ENCODE assay signal across 13 cellular contexts in the genomic region with DNA sequence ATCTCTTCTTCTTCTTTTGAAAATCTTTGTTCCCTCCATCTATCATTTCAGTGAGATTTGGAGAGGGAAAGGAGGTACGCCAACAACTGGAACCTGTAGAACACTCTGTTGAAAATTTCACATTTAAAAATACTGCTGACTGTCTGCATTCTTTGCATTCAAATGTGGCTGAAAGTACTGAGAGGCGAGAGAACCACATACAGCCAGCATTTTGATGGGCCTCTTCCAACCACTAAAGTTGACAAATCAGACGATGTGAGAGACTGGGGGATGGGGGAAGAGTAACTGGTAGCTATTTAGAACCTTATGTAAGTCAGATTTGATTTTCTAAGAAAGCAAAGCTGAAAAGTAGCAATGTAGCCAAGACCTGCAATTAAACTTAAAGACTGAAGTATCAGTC.
A peak's percentile ranks its signal among the peaks of the same experiment; 100 is the strongest.
DNase-seq lines count a peak whose midpoint lies in the region; ATAC-seq and TF ChIP-seq lines count a peak whose summit lies in the region.
"Had no signal": no experiment of that assay in that cellular context is flagged by ENCODE, and none has a peak within 500 bp of the region (broad histone marks: within the 10 kb centered on the region; RNA-seq: fewer than 3 reads in every experiment).

No MANE protein-coding gene starts in this region.

- H3K4me3 Mint-ChIP-seq in naive thymus-derived CD4-positive, alpha-beta T cell: peak overlapping the region; percentile 39 to 84 (median 72)

- no peaks in the 10 kb centered on the region for H3K27me3 Mint-ChIP-seq in naive thymus-derived CD4-positive, alpha-beta T cell

- intact Hi-C loops in naive thymus-derived CD4-positive, alpha-beta T cell (cut with micrococcal nuclease): loop anchor here in 1 of 2 donors (1.0 kb wide), 2 partner anchors 9 to 18 kb away; no protein-coding TSS in a partner anchor

- peaks cover 0 to 37% (median 8%) of the 10 kb centered on the region in 3 experiments for H3K36me3 ChIP-seq in naive thymus-derived CD4-positive, alpha-beta T cell (ENCODE audit: control insufficient read depth in 2 of 3, insufficient read depth in 3 of 3, low read length in 3 of 3)
- H3K36me3 ChIP-seq: MG63 had no signal

- peak overlapping the region; percentile 49 for H3K27ac ChIP-seq in naive thymus-derived CD4-positive, alpha-beta T cell (ENCODE audit: low read depth, low read length)
- H3K27ac ChIP-seq: WERI-Rb-1 had no signal

- H3K4me1 Mint-ChIP-seq in naive thymus-derived CD4-positive, alpha-beta T cell: peaks cover 34 to 94% (median 81%) of the 10 kb centered on the region in 7 donors

- H3K9me3 ChIP-seq in naive thymus-derived CD4-positive, alpha-beta T cell (ENCODE audit: control insufficient read depth in 2 of 3, low read length in 3 of 3): no peaks in the 10 kb centered on the region
- H3K9me3 ChIP-seq: MG63 had no signal

- TF ChIP-seq CTCF in astrocyte of the spinal cord (IDR thresholded peaks at IDR 0.05; ENCODE audit: low read depth, low read length): no peak

- peak; percentile 33 for DNase-seq in stimulated activated CD4-positive, alpha-beta T cell treated with anti-CD3 and anti-CD28 coated beads, Interleukin-1b, Interleukin-23, amount 100 ng/mL, for 48 hours
- DNase-seq in stimulated activated CD4-positive, alpha-beta T cell treated with anti-CD3 and anti-CD28 coated beads, Interleukin-12 subunit alpha, Interleukin-12 subunit beta, amount 100 ng/mL, for 4 hours: no peak
- DNase-seq in astrocyte of the spinal cord (ENCODE audit: low read depth, low spot score) (peak; percentile 81), NCI-H226 (no peak), NCI-H748 (lab: John Stamatoyannopoulos, UW; ENCODE audit: unreplicated experiment) (no peak), GDM1 (lab: John Stamatoyannopoulos, UW) (no peak), SKM-1 treated with dmso at 0.1 percent for 144 hours (lab: John Stamatoyannopoulos, UW; ENCODE audit: unreplicated experiment) (no peak)
- DNase-seq in naive thymus-derived CD4-positive, alpha-beta T cell: peak in 7 of 9 donors; percentile 32 to 69 (median 47)
- DNase-seq: Calu3, kidney, MG63, WERI-Rb-1 had no signal

- peak overlapping the region; percentile 82 to 97 (median 93) for H3K27ac Mint-ChIP-seq in naive thymus-derived CD4-positive, alpha-beta T cell

- H3K36me3 Mint-ChIP-seq in naive thymus-derived CD4-positive, alpha-beta T cell: peaks cover 33 to 80% (median 70%) of the 10 kb centered on the region in 5 donors

- ATAC-seq in naive thymus-derived CD4-positive, alpha-beta T cell: peak; percentile 70

- CTCF ChIA-PET in naive thymus-derived CD4-positive, alpha-beta T cell (lab: Charles Lee): interaction anchor here (0.5 to 19.5 kb wide), 3 partner anchors 10 to 96 kb away, joined by 3 to 272 read pairs (median 4); no protein-coding TSS in a partner anchor

- no peak overlapping the region for H3K4me3 ChIP-seq in astrocyte of the spinal cord (ENCODE audit: low read depth, low read length)
- H3K4me3 ChIP-seq in naive thymus-derived CD4-positive, alpha-beta T cell (ENCODE audit: low read length): no peak overlapping the region
- H3K4me3 ChIP-seq: MG63, skin epidermis had no signal

- no peaks in the 10 kb centered on the region for H3K27me3 ChIP-seq in naive thymus-derived CD4-positive, alpha-beta T cell (ENCODE audit: control insufficient read depth in 2 of 2, insufficient read depth in 2 of 2, low read length in 2 of 2)
- H3K27me3 ChIP-seq: MG63 had no signal

- in situ Hi-C loops in astrocyte of the spinal cord (cut with HindIII; ENCODE audit: low sequenced_read_pairs): no loop called here

- POLR2A ChIA-PET in naive thymus-derived CD4-positive, alpha-beta T cell (lab: Charles Lee): interaction anchor here (5.1 to 18.9 kb wide), 3 partner anchors 10 to 23 kb away, joined by 64 to 426 read pairs (median 402); no protein-coding TSS in a partner anchor

- peaks cover 0 to 7% (median 0%) of the 10 kb centered on the region in 11 donors for H3K9me3 Mint-ChIP-seq in naive thymus-derived CD4-positive, alpha-beta T cell

- peaks cover 19 to 47% of the 10 kb centered on the region in 2 donors for H3K4me1 ChIP-seq in naive thymus-derived CD4-positive, alpha-beta T cell (ENCODE audit: control insufficient read depth in 2 of 2, insufficient read depth in 2 of 2, low read length in 2 of 2)

Comparison
In these comparisons a context has a peak if more than half of its experiments do, and no peak if none do; other contexts are left out.
1. DNase-seq: peak in stimulated activated CD4-positive, alpha-beta T cell treated with anti-CD3 and anti-CD28 coated beads, Interleukin-1b, Interleukin-23, amount 100 ng/mL, for 48 hours (single experiment), astrocyte of the spinal cord (single experiment) and naive thymus-derived CD4-positive, alpha-beta T cell (7 of 9); none in stimulated activated CD4-positive, alpha-beta T cell treated with anti-CD3 and anti-CD28 coated beads, Interleukin-12 subunit alpha, Interleukin-12 subunit beta, amount 100 ng/mL, for 4 hours (single experiment), NCI-H226 (single experiment), NCI-H748 (single experiment), GDM1 (single experiment) and SKM-1 treated with dmso at 0.1 percent for 144 hours (single experiment).